Comparison of ENCODE assay signal across 7 cellular contexts in the genomic region with DNA sequence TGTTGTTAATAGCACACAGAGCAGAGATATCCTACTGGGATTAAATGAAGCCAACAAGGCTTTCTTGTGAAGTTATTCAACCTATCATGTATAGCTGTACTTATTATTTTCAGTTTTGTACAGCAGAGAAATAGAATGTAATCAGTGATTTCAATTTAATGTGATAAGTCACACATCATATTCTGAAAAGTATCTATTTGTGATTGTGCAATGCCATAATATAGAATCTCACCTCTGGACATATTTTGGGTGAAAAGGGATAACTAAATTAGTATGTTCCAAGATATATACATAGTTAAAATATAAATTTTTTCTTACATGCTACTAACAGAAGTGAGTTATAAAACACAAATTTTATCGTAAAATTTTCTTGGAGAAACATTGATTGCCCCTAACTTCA.
"Had no signal": no experiment of that assay in that cellular context is flagged by ENCODE, and none has a peak within 500 bp of the region (broad histone marks: within the 10 kb centered on the region; RNA-seq: fewer than 3 reads in every experiment).

No MANE protein-coding gene starts in this region.

- DNase-seq: GDM1, GF-D8 had no signal

- ATAC-seq: GM12878 had no signal

- FAIRE-seq: GM12878, GM12891, GM12892, GM18507, GM19239 had no signal

- H3K4me3 ChIP-seq: GM12878 had no signal
